Comparison of ENCODE assay signal across 26 cellular contexts in genomic region chrX:28884823-28885222, GRCh38.
"Had no signal": no experiment of that assay in that cellular context is flagged by ENCODE, and none has a peak within 500 bp of the region (broad histone marks: within the 10 kb centered on the region; RNA-seq: fewer than 3 reads in every experiment).

No MANE protein-coding gene starts in this region.

- ATAC-seq: natural killer cell treated with Interleukin-12 subunit alpha and Interleukin-12 subunit beta and Interleukin-15 and Interleukin-18, amount 100 ng/mL, for 72 hours; psoas muscle; right cardiac atrium; right lobe of liver; stimulated activated effector memory CD8-positive, alpha-beta T cell treated with anti-CD3 and anti-CD28 coated beads, Interleukin-12 subunit alpha, Interleukin-12 subunit beta, amount 100 ng/mL, for 72 hours; stimulated activated naive B cell treated with anti-CD40 and anti-IgM and Interleukin-4, amounts not matched to agents 10 μg/mL and 1 μg/mL and 100 μg/mL, for 72 hours had no signal

- H3K4me3 ChIP-seq: psoas muscle, right lobe of liver, sigmoid colon, stomach, thoracic aorta, thyroid gland, tibial nerve, upper lobe of left lung, vagina had no signal

- FAIRE-seq: small intestine, urothelium cell line had no signal

- DNase-seq: nephron progenitor cell; nucleus accumbens; posterior cingulate gyrus; psoas muscle; right cardiac atrium; right lobe of liver; sigmoid colon; small intestine; stimulated activated CD4-positive, alpha-beta T cell treated with anti-CD3 and anti-CD28 coated beads, Interleukin-15, amount 100 ng/mL, for 24 hours; stimulated activated CD4-positive, alpha-beta T cell treated with anti-CD3 and anti-CD28 coated beads, Interleukin-2, amount 100 ng/mL, for 24 hours; stimulated activated CD4-positive, alpha-beta T cell treated with anti-CD3 and anti-CD28 coated beads, Interleukin-2, amount 100 ng/mL, for 48 hours; stimulated activated CD4-positive, alpha-beta T cell treated with anti-CD3 and anti-CD28 coated beads, Interleukin-4, amount 100 ng/mL, for 24 hours; stimulated activated naive B cell treated with anti-CD40 and anti-IgM and Interleukin-4, amounts not matched to agents 10 μg/mL and 1 μg/mL and 100 μg/mL, for 72 hours; stimulated activated naive CD4-positive, alpha-beta T cell treated with Interleukin-2 at 50 U/mL for 16 hours; stomach; thyroid gland; trophoblast cell; upper lobe of left lung had no signal

- H3K27ac ChIP-seq: neutrophil, parathyroid adenoma, psoas muscle, right lobe of liver, sigmoid colon, stomach, thoracic aorta, thyroid gland, tibial nerve, upper lobe of left lung, vagina had no signal

- H3K4me1 ChIP-seq: parathyroid adenoma, psoas muscle, right lobe of liver, sigmoid colon, stomach, thyroid gland, upper lobe of left lung, vagina had no signal

- H3K36me3 ChIP-seq: neutrophil, right lobe of liver, sigmoid colon, stomach, thoracic aorta, thyroid gland, tibial nerve, upper lobe of left lung, vagina had no signal

- H3K9me3 ChIP-seq: neutrophil, psoas muscle, right lobe of liver, sigmoid colon, thoracic aorta, thyroid gland, tibial nerve, upper lobe of left lung, vagina had no signal
